Comparison of ENCODE assay signal across 1 cellular context in genomic region chr5:57171818-57172465, GRCh38.
TF ChIP-seq lines count a peak whose summit lies in the region.

No MANE protein-coding gene starts in this region.

TF ChIP-seq in WTC11, 78 proteins besides CTCF, POLR2A, EP300 and RAD21 (continued from another document):
- TF ChIP-seq MLX (CRISPR knock-in tag; IDR thresholded peaks at IDR 0.05): no peak
- no peak for TF ChIP-seq TEAD1 (CRISPR knock-in tag; IDR thresholded peaks at IDR 0.05)
- no peak for TF ChIP-seq PREB (CRISPR knock-in tag; IDR thresholded peaks at IDR 0.05; ENCODE audit: borderline replicate concordance)
